9 cellular contexts compared by ENCODE assay signal in the genomic region with DNA sequence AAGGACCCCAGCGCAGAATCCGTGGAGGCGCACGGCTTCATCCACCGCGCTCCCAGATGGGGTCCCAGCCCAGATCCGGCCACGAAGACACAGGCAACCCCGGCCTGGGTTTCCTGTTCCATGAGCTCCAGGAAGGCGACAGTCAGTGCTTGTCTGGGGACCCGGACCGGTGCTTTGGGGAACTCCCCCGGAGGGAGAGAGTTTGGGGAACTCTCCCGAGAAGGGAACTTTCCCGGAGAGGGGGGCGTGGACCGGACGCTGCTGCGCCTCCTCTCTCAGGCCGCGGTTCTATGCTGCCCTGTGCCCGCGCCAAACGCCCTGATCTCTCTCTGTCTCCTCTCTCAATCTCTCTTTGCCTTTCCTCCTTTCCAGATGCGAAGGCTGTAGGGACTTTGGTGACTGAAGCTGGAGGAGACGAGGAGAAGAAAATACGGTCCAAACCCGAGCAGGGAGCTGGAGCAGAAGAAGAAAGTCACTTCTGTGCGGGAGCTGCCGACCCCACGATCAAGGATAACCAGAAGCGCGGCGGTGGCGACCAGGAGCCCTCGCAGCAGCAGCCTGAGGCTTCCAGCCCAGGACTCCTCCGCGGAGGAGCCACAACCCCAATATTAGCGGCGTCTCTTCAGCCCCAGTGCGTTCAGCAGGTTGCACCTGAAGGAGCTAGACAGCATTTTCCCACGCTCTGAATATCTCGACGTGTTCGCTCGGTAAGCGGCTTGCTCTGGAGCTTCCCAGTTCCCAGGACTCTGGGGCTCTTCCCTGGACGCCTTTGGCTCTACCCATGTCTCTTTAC. TPM values are rescaled to one million over a fixed set of nuclear protein-coding genes. Genes with fewer than 3 reads are reported as not detected.
A peak's percentile ranks its signal among the peaks of the same experiment; 100 is the strongest.
DNase-seq lines count a peak whose midpoint lies in the region; ATAC-seq and TF ChIP-seq lines count a peak whose summit lies in the region.
"Had no signal": no experiment of that assay in that cellular context is flagged by ENCODE, and none has a peak within 500 bp of the region (broad histone marks: within the 10 kb centered on the region; RNA-seq: fewer than 3 reads in every experiment).

No MANE protein-coding gene starts in this region.

- H3K4me3 ChIP-seq in GM06990 (replicated peaks; ENCODE audit: low read depth, low read length) (peak overlapping the region; percentile 53), HL-60 (replicated peaks; ENCODE audit: insufficient read depth, low read length) (peak overlapping the region; percentile 46), neuron (ENCODE audit: low read length) (peak overlapping the region; percentile 25)

- peaks cover 80% of the 10 kb centered on the region for H3K27me3 Mint-ChIP-seq in dendritic cell treated with granulocyte-macrophage colony-stimulating factor and Interleukin-4, amounts not matched to agents 40 ng/mL and 50 ng/mL, for 4 days

- intact Hi-C loops in dendritic cell treated with granulocyte-macrophage colony-stimulating factor and Interleukin-4, amounts not matched to agents 40 ng/mL and 50 ng/mL, for 4 days (cut with micrococcal nuclease) = no loop called here

- peak overlapping the region; percentile 66 for H3K4me3 Mint-ChIP-seq in dendritic cell treated with granulocyte-macrophage colony-stimulating factor and Interleukin-4, amounts not matched to agents 40 ng/mL and 50 ng/mL, for 4 days

- no peaks in the 10 kb centered on the region for H3K9me3 Mint-ChIP-seq in dendritic cell treated with granulocyte-macrophage colony-stimulating factor and Interleukin-4, amounts not matched to agents 40 ng/mL and 50 ng/mL, for 4 days

- H3K36me3 Mint-ChIP-seq in dendritic cell treated with granulocyte-macrophage colony-stimulating factor and Interleukin-4, amounts not matched to agents 40 ng/mL and 50 ng/mL, for 4 days (ENCODE audit: low read depth) = no peaks in the 10 kb centered on the region

- no peak for DNase-seq in GM06990 (ENCODE audit: extremely low read depth, insufficient read length)
- peak in 1 of 2 experiments; percentile 42 for DNase-seq in HL-60 (ENCODE audit: low read depth in 1 of 2, low spot score in 1 of 2)
- DNase-seq in omental fat pad (ENCODE audit: low spot score) = no peak
- DNase-seq in effector CD8-positive, alpha-beta T cell (lab: John Stamatoyannopoulos, UW) = no peak
- DNase-seq: SW 1271 had no signal

- peak overlapping the region; percentile 43 for H2AFZ ChIP-seq in neuron (ENCODE audit: low read depth, low read length)

- no peaks in the 10 kb centered on the region for H3K9me3 ChIP-seq in neuron (ENCODE audit: low read length)

- TF ChIP-seq CTCF in GM06990 (IDR thresholded peaks at IDR 0.05; ENCODE audit: insufficient read depth, low read length, poor library complexity, severe bottlenecking) (no peak), HL-60 (IDR thresholded peaks at IDR 0.05; ENCODE audit: insufficient read depth, low read length) (no peak), omental fat pad (IDR thresholded peaks at IDR 0.05) (no peak)

- H3K36me3 ChIP-seq in GM06990 (ENCODE audit: control insufficient read depth, insufficient read depth, low read length) (no peaks in the 10 kb centered on the region), neuron (ENCODE audit: insufficient read depth, low read length) (no peaks in the 10 kb centered on the region)

- peaks cover 18% of the 10 kb centered on the region for H3K4me1 Mint-ChIP-seq in dendritic cell treated with granulocyte-macrophage colony-stimulating factor and Interleukin-4, amounts not matched to agents 40 ng/mL and 50 ng/mL, for 4 days (ENCODE audit: low read depth)

- ATAC-seq in omental fat pad (ENCODE audit: low FRiP score) = no peak
- no peak for ATAC-seq in HG03196 (IDR thresholded peaks at IDR 0.05; ENCODE audit: unreplicated experiment)
- no peak for ATAC-seq in HG02623 (IDR thresholded peaks at IDR 0.05; ENCODE audit: unreplicated experiment)

- H3K27ac Mint-ChIP-seq in dendritic cell treated with granulocyte-macrophage colony-stimulating factor and Interleukin-4, amounts not matched to agents 40 ng/mL and 50 ng/mL, for 4 days = no peak overlapping the region

- H3K27me3 ChIP-seq in GM06990 (replicated peaks; ENCODE audit: control insufficient read depth, insufficient read depth, low read length) = no peaks in the 10 kb centered on the region; the same call in 1 of the 2 replicates
- H3K27me3 ChIP-seq in HL-60 (ENCODE audit: insufficient read depth, poor library complexity, severe bottlenecking) = peaks cover 16% of the 10 kb centered on the region
- H3K27me3 ChIP-seq in neuron (ENCODE audit: insufficient read depth, low read length) = peaks cover 60% of the 10 kb centered on the region

- no peaks in the 10 kb centered on the region for H3K4me1 ChIP-seq in neuron (ENCODE audit: insufficient read depth, low read length)

- no peak overlapping the region for H3K27ac ChIP-seq in HL-60 (replicated peaks)

RNA-seq across cellular contexts. Expression of a gene that starts 47.6 kb away (rescaled TPM):
- total RNA-seq in omental fat pad = 10 to 100 TPM in 1 of 4 donors, 1 to 10 TPM in 3; 3.1 to 10.7 (median 4.0) TPM
